In the genomic region with DNA sequence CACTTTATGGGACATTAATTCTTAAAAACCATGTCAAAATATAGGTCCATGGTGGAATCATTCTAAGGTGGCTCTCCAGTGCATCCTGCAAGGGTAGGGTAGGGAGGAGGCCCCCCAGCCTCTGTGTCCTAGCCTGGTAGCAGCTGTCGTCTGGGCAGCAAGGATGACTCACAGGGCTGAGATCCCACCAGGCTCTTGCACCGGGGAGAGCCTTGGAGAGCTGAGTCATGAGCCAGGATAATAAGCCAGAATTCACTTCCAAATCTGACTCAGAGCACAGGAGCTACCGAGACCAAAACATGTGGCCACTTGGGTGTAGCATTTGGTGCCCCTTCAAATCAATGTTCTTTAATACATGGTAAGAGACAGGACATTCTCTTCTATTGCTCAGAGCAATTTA, we compare ENCODE assay signal across 9 cellular contexts.
DNase-seq lines count a peak whose midpoint lies in the region; ATAC-seq and TF ChIP-seq lines count a peak whose summit lies in the region.
"Had no signal": no experiment of that assay in that cellular context is flagged by ENCODE, and none has a peak within 500 bp of the region (broad histone marks: within the 10 kb centered on the region; RNA-seq: fewer than 3 reads in every experiment).

No MANE protein-coding gene starts in this region.

- H3K27ac ChIP-seq in left ventricle myocardium inferior (replicated peaks) = no peak overlapping the region
- H3K27ac ChIP-seq: colonic mucosa had no signal

- H3K9me3 Mint-ChIP-seq in WTC11 = no peaks in the 10 kb centered on the region

- TF ChIP-seq CTCF in WTC11 (IDR thresholded peaks at IDR 0.05) = no peak
- no peak for TF ChIP-seq CTCF in left ventricle myocardium inferior (IDR thresholded peaks at IDR 0.05; ENCODE audit: borderline replicate concordance)
- TF ChIP-seq CTCF in retinal pigment epithelial cell (conservative IDR thresholded peaks at IDR 0.05; ENCODE audit: low read depth, low read length) = no peak

- POLR2A ChIA-PET in WTC11 (lab: Charles Lee) = no interaction called here

- H3K4me3 ChIP-seq in left ventricle myocardium inferior (no peak overlapping the region), retinal pigment epithelial cell (ENCODE audit: low read length) (no peak overlapping the region)
- H3K4me3 ChIP-seq: colonic mucosa had no signal

- DNase-seq in GM04504 (ENCODE audit: low read depth) (peak; percentile 66), WTC11 (ENCODE audit: low spot score) (no peak), left ventricle myocardium inferior (peak; percentile 60), retinal pigment epithelial cell (ENCODE audit: low read depth) (peak; percentile 89), NCI-H774 (lab: John Stamatoyannopoulos, UW) (no peak)
- no peak for DNase-seq in activated CD4-positive, alpha-beta T cell treated with anti-CD3 and anti-CD28 coated beads, Interleukin-2, amount 50 U/mL, for 1 hour
- no peak for DNase-seq in stimulated activated naive CD4-positive, alpha-beta T cell (lab: John Stamatoyannopoulos, UW)
- DNase-seq: colonic mucosa had no signal

- H3K4me3 Mint-ChIP-seq in WTC11 = no peak overlapping the region

- H3K36me3 ChIP-seq in left ventricle myocardium inferior = no peaks in the 10 kb centered on the region
- H3K36me3 ChIP-seq: colonic mucosa had no signal

- peaks cover 34% of the 10 kb centered on the region for H3K4me1 Mint-ChIP-seq in WTC11

- H3K27ac Mint-ChIP-seq in WTC11 = no peak overlapping the region

- no peaks in the 10 kb centered on the region for H3K36me3 Mint-ChIP-seq in WTC11

- H3K27me3 ChIP-seq in left ventricle myocardium inferior (ENCODE audit: low read depth) = no peaks in the 10 kb centered on the region
- H3K27me3 ChIP-seq: colonic mucosa had no signal

- ATAC-seq in WTC11 (peak; percentile 77), HG03520 (IDR thresholded peaks at IDR 0.05; ENCODE audit: unreplicated experiment) (no peak)

- CTCF ChIA-PET in WTC11 (lab: Charles Lee) = no interaction called here

- H3K4me1 ChIP-seq in left ventricle myocardium inferior = peaks cover 25% of the 10 kb centered on the region
- H3K4me1 ChIP-seq: colonic mucosa had no signal

- intact Hi-C loops in left ventricle myocardium inferior (cut with micrococcal nuclease) = no loop called here

- no peaks in the 10 kb centered on the region for H3K27me3 Mint-ChIP-seq in WTC11 (ENCODE audit: low read depth)

- H3K9me3 ChIP-seq in left ventricle myocardium inferior (replicated peaks) = no peaks in the 10 kb centered on the region
- H3K9me3 ChIP-seq: colonic mucosa had no signal

TF ChIP-seq in WTC11, 78 proteins besides CTCF, POLR2A, EP300 and RAD21 (continues in another document):
- TF ChIP-seq, protein P1, sequence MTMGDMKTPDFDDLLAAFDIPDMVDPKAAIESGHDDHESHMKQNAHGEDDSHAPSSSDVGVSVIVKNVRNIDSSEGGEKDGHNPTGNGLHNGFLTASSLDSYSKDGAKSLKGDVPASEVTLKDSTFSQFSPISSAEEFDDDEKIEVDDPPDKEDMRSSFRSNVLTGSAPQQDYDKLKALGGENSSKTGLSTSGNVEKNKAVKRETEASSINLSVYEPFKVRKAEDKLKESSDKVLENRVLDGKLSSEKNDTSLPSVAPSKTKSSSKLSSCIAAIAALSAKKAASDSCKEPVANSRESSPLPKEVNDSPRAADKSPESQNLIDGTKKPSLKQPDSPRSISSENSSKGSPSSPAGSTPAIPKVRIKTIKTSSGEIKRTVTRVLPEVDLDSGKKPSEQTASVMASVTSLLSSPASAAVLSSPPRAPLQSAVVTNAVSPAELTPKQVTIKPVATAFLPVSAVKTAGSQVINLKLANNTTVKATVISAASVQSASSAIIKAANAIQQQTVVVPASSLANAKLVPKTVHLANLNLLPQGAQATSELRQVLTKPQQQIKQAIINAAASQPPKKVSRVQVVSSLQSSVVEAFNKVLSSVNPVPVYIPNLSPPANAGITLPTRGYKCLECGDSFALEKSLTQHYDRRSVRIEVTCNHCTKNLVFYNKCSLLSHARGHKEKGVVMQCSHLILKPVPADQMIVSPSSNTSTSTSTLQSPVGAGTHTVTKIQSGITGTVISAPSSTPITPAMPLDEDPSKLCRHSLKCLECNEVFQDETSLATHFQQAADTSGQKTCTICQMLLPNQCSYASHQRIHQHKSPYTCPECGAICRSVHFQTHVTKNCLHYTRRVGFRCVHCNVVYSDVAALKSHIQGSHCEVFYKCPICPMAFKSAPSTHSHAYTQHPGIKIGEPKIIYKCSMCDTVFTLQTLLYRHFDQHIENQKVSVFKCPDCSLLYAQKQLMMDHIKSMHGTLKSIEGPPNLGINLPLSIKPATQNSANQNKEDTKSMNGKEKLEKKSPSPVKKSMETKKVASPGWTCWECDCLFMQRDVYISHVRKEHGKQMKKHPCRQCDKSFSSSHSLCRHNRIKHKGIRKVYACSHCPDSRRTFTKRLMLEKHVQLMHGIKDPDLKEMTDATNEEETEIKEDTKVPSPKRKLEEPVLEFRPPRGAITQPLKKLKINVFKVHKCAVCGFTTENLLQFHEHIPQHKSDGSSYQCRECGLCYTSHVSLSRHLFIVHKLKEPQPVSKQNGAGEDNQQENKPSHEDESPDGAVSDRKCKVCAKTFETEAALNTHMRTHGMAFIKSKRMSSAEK (CRISPR knock-in tag; IDR thresholded peaks at IDR 0.05; ENCODE audit: borderline replicate concordance) = no peak
- TF ChIP-seq, protein P2, sequence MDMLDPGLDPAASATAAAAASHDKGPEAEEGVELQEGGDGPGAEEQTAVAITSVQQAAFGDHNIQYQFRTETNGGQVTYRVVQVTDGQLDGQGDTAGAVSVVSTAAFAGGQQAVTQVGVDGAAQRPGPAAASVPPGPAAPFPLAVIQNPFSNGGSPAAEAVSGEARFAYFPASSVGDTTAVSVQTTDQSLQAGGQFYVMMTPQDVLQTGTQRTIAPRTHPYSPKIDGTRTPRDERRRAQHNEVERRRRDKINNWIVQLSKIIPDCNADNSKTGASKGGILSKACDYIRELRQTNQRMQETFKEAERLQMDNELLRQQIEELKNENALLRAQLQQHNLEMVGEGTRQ (CRISPR knock-in tag; IDR thresholded peaks at IDR 0.05) = no peak
- TF ChIP-seq NR1H2 (CRISPR knock-in tag; IDR thresholded peaks at IDR 0.05) (no peak), ZNF416 (CRISPR knock-in tag; IDR thresholded peaks at IDR 0.05) (no peak), TCF7 (CRISPR knock-in tag; IDR thresholded peaks at IDR 0.05; ENCODE audit: low read depth) (no peak), PRRX2 (CRISPR knock-in tag; IDR thresholded peaks at IDR 0.05) (no peak), ZNF138 (CRISPR knock-in tag; conservative IDR thresholded peaks at IDR 0.05) (no peak), ELF4 (CRISPR knock-in tag; IDR thresholded peaks at IDR 0.05; ENCODE audit: low read depth) (no peak)
- TF ChIP-seq, protein P3, sequence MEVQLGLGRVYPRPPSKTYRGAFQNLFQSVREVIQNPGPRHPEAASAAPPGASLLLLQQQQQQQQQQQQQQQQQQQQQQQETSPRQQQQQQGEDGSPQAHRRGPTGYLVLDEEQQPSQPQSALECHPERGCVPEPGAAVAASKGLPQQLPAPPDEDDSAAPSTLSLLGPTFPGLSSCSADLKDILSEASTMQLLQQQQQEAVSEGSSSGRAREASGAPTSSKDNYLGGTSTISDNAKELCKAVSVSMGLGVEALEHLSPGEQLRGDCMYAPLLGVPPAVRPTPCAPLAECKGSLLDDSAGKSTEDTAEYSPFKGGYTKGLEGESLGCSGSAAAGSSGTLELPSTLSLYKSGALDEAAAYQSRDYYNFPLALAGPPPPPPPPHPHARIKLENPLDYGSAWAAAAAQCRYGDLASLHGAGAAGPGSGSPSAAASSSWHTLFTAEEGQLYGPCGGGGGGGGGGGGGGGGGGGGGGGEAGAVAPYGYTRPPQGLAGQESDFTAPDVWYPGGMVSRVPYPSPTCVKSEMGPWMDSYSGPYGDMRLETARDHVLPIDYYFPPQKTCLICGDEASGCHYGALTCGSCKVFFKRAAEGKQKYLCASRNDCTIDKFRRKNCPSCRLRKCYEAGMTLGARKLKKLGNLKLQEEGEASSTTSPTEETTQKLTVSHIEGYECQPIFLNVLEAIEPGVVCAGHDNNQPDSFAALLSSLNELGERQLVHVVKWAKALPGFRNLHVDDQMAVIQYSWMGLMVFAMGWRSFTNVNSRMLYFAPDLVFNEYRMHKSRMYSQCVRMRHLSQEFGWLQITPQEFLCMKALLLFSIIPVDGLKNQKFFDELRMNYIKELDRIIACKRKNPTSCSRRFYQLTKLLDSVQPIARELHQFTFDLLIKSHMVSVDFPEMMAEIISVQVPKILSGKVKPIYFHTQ (CRISPR knock-in tag; IDR thresholded peaks at IDR 0.05) = no peak
- TF ChIP-seq, protein P4, sequence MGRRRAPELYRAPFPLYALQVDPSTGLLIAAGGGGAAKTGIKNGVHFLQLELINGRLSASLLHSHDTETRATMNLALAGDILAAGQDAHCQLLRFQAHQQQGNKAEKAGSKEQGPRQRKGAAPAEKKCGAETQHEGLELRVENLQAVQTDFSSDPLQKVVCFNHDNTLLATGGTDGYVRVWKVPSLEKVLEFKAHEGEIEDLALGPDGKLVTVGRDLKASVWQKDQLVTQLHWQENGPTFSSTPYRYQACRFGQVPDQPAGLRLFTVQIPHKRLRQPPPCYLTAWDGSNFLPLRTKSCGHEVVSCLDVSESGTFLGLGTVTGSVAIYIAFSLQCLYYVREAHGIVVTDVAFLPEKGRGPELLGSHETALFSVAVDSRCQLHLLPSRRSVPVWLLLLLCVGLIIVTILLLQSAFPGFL (CRISPR knock-in tag; IDR thresholded peaks at IDR 0.05; ENCODE audit: borderline replicate concordance) = no peak

Comparison
In these comparisons a context has a peak if more than half of its experiments do, and no peak if none do; other contexts are left out.
1. DNase-seq: peak in GM04504 (single experiment), left ventricle myocardium inferior (single experiment) and retinal pigment epithelial cell (single experiment); none in WTC11 (single experiment), NCI-H774 (single experiment), activated CD4-positive, alpha-beta T cell treated with anti-CD3 and anti-CD28 coated beads, Interleukin-2, amount 50 U/mL, for 1 hour (single experiment) and stimulated activated naive CD4-positive, alpha-beta T cell (0 of 6).